8 cellular contexts compared by ENCODE assay signal in the genomic region with DNA sequence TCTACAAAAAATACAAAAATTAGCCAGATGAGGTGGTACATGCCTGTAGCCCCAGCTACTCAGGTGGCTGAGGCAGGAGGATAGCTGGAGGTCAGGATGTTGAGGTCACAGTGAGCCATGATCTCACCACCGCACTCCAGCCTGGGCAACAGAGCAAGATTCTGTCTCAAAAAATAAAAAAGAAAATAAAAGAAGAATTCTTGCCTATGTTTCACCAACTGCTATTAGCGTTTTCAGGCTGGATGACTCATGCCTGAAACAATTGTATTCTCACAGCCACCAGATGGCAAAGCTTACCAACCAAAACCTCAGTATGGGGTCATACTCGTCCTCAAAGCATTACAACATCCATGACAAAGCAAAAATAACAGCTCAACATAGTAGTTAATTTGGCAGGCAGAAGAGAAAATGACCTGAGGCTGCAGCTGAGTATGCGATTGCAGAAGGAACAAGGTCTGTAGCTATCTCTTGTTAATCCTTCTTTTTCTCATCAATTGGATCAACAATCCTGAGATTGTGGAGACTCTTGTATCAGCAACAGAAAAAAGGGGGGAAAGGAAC. TPM values are rescaled to one million over a fixed set of nuclear protein-coding genes. Genes with fewer than 3 reads are reported as not detected.
A peak's percentile ranks its signal among the peaks of the same experiment; 100 is the strongest.
DNase-seq lines count a peak whose midpoint lies in the region; ATAC-seq and TF ChIP-seq lines count a peak whose summit lies in the region.

No MANE protein-coding gene starts in this region.

- intact Hi-C loops in CD8-positive, alpha-beta T cell (cut with DNase I, micrococcal nuclease): loop anchor here in 1 of 2 experiments (2.0 kb wide), 1 partner anchor 74 kb away; no protein-coding TSS in a partner anchor
- intact Hi-C loops in mucosa of descending colon (cut with DNase I, micrococcal nuclease): no loop called here

- H3K36me3 Mint-ChIP-seq in CD8-positive, alpha-beta T cell: peaks cover 52% of the 10 kb centered on the region

- H3K4me3 ChIP-seq in CD8-positive, alpha-beta T cell (ENCODE audit: low read depth, low read length): no peak overlapping the region
- H3K4me3 ChIP-seq in WERI-Rb-1 (ENCODE audit: low read depth, low read length) (no peak overlapping the region), epithelial cell of esophagus (ENCODE audit: low read length) (no peak overlapping the region), mucosa of descending colon (no peak overlapping the region), suprapubic skin (no peak overlapping the region)

- TF ChIP-seq CTCF in CD8-positive, alpha-beta T cell (IDR thresholded peaks at IDR 0.05): no peak
- 0 out of 2 replicates have a peak, but pooled peaks have one; percentile 11 for TF ChIP-seq CTCF in WERI-Rb-1 (IDR thresholded peaks at IDR 0.05; ENCODE audit: low read depth, low read length)
- TF ChIP-seq CTCF in epithelial cell of esophagus (IDR thresholded peaks at IDR 0.05; ENCODE audit: insufficient read depth, low read depth, low read length, missing control alignments): peak; percentile 63
- TF ChIP-seq CTCF in mucosa of descending colon (IDR thresholded peaks at IDR 0.05): no peak
- peak in 1 of 2 donors; percentile 26 for TF ChIP-seq CTCF in suprapubic skin (IDR thresholded peaks at IDR 0.05)

- ATAC-seq in CD8-positive, alpha-beta T cell: peak; percentile 57
- ATAC-seq in GM21619 (IDR thresholded peaks at IDR 0.05; ENCODE audit: unreplicated experiment): peak; percentile 69
- peak; percentile 78 for ATAC-seq in mucosa of descending colon

- H3K9me3 Mint-ChIP-seq in CD8-positive, alpha-beta T cell: no peaks in the 10 kb centered on the region

- POLR2A ChIA-PET in CD8-positive, alpha-beta T cell (lab: Charles Lee): no interaction called here

- no peaks in the 10 kb centered on the region for H3K4me1 Mint-ChIP-seq in CD8-positive, alpha-beta T cell (ENCODE audit: low read depth)

- DNase-seq in CD8-positive, alpha-beta T cell: no peak
- DNase-seq in NCI-H1694 treated with DMSO at 0.1 percent for 48 hours (lab: John Stamatoyannopoulos, UW): peak; percentile 74
- DNase-seq in WERI-Rb-1: peak; percentile 35
- DNase-seq in epithelial cell of esophagus (ENCODE audit: low read depth): peak; percentile 98
- DNase-seq in mucosa of descending colon: peak in 1 of 3 donors; percentile 21
- no peak for DNase-seq in suprapubic skin (ENCODE audit: low spot score in 2 of 2)
- DNase-seq in activated effector memory CD4-positive, alpha-beta T cell treated with Interleukin-2 at 50 U/mL for 16 hours: no peak

- no peak overlapping the region for H3K4me3 Mint-ChIP-seq in CD8-positive, alpha-beta T cell

- H3K36me3 ChIP-seq in CD8-positive, alpha-beta T cell (ENCODE audit: insufficient read depth, low read length): peaks cover 14% of the 10 kb centered on the region
- peaks cover 55% of the 10 kb centered on the region for H3K36me3 ChIP-seq in WERI-Rb-1
- no peaks in the 10 kb centered on the region for H3K36me3 ChIP-seq in mucosa of descending colon (ENCODE audit: low read depth)
- H3K36me3 ChIP-seq in suprapubic skin: peaks cover 26% of the 10 kb centered on the region

- no peaks in the 10 kb centered on the region for H3K9me3 ChIP-seq in CD8-positive, alpha-beta T cell (ENCODE audit: low read length)
- no peaks in the 10 kb centered on the region for H3K9me3 ChIP-seq in WERI-Rb-1 (ENCODE audit: severe bottlenecking)
- no peaks in the 10 kb centered on the region for H3K9me3 ChIP-seq in mucosa of descending colon
- no peaks in the 10 kb centered on the region for H3K9me3 ChIP-seq in suprapubic skin

- no peaks in the 10 kb centered on the region for H3K27me3 Mint-ChIP-seq in CD8-positive, alpha-beta T cell (ENCODE audit: low read depth)

- 22% methylated on average over 4 of the region's 4 CpGs for WGBS in suprapubic skin

- H3K4me1 ChIP-seq in CD8-positive, alpha-beta T cell (ENCODE audit: insufficient read depth, low read length): no peaks in the 10 kb centered on the region
- H3K4me1 ChIP-seq in mucosa of descending colon (ENCODE audit: low read depth) (no peaks in the 10 kb centered on the region), suprapubic skin (peaks cover 7% of the 10 kb centered on the region)

- peak overlapping the region; percentile 45 for H3K27ac Mint-ChIP-seq in CD8-positive, alpha-beta T cell

- CTCF ChIA-PET in CD8-positive, alpha-beta T cell (lab: Charles Lee): interaction anchor here (0.6 to 2.6 kb wide), 4 partner anchors 70 to 130 kb away, joined by 3 to 13 read pairs (median 4); a partner anchor contains a TSS

- H3K27ac ChIP-seq in CD8-positive, alpha-beta T cell (ENCODE audit: low read depth, low read length): no peak overlapping the region
- H3K27ac ChIP-seq in WERI-Rb-1 (peak overlapping the region; percentile 58), suprapubic skin (peak overlapping the region; percentile 53)

- TF ChIP-seq POLR2A in suprapubic skin (IDR thresholded peaks at IDR 0.05): no peak

- no peak for TF ChIP-seq EP300 in suprapubic skin (IDR thresholded peaks at IDR 0.05)

- no peaks in the 10 kb centered on the region for H3K27me3 ChIP-seq in CD8-positive, alpha-beta T cell (ENCODE audit: insufficient read depth, low read length)
- H3K27me3 ChIP-seq in WERI-Rb-1 (ENCODE audit: insufficient read depth, low read depth, severe bottlenecking) (no peaks in the 10 kb centered on the region), suprapubic skin (no peaks in the 10 kb centered on the region)

RNA-seq across cellular contexts. Expression of a gene that starts 52.2 kb away (rescaled TPM):
- 10 to 100 TPM; 54.6 to 59.7 TPM for total RNA-seq in CD8-positive, alpha-beta T cell
- 10 to 100 TPM; 31.8 to 46.5 (median 41.6) TPM for total RNA-seq in mucosa of descending colon
- 10 to 100 TPM; 17.6 to 49.4 (median 29.0) TPM for total RNA-seq in suprapubic skin

Comparison
In these comparisons a context has a peak if more than half of its experiments do, and no peak if none do; other contexts are left out.
1. DNase-seq: peak in NCI-H1694 treated with DMSO at 0.1 percent for 48 hours (single experiment), WERI-Rb-1 (single experiment) and epithelial cell of esophagus (single experiment); none in CD8-positive, alpha-beta T cell (0 of 7), suprapubic skin (0 of 2) and activated effector memory CD4-positive, alpha-beta T cell treated with Interleukin-2 at 50 U/mL for 16 hours (single experiment).
2. CTCF ChIP-seq: peak in WERI-Rb-1 (single experiment) and epithelial cell of esophagus (single experiment); none in CD8-positive, alpha-beta T cell (single experiment) and mucosa of descending colon (single experiment).
3. Peak in every context shown above with its lines, with median percentiles within 50 percentile points of each other: ATAC-seq.